ENCODE assay signal across 8 cellular contexts in the genomic region with DNA sequence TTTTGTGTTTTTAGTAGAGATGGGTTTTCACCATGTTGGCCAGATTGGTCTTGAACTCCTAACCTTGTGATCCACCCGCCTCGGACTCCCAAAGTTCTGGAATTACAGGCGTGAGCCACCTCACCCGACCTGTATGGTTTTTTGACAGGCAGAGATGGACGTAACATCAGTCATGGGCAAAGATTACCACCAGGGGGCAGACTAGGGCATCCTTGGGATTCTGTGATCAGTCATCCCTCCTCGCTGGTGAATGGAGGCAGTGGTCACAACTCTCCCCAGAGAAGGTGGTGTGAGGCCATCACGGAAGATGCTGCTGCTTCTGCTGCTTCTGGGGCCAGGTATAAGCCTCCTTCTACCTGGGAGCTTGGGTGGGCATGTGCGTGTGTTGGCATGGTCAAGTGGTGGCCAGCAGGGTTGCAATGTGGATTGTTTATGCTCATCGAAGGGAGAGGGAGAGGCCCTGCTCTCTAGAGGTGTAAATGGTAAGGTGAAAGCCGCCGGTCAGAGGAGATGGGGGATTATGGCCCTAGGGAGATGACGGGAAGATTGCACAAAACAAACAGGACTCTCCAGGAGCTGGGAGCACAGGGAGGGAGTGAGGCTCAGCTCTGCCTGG.
A peak's percentile ranks its signal among the peaks of the same experiment; 100 is the strongest.
DNase-seq lines count a peak whose midpoint lies in the region; FAIRE-seq and TF ChIP-seq lines count a peak whose summit lies in the region.

No MANE protein-coding gene starts in this region.

- no peaks in the 10 kb centered on the region for H3K36me3 ChIP-seq in tibial artery

- no peaks in the 10 kb centered on the region for H3K27me3 Mint-ChIP-seq in activated CD4-positive, alpha-beta memory T cell treated with anti-CD3 and anti-CD28 coated beads for 36 hours
- H3K27me3 Mint-ChIP-seq in endothelial cell (ENCODE audit: unreplicated experiment) (no peaks in the 10 kb centered on the region), nephron progenitor cell (ENCODE audit: low read depth, poor library complexity) (peaks cover 29% of the 10 kb centered on the region)

- H3K4me1 Mint-ChIP-seq in activated CD4-positive, alpha-beta memory T cell treated with anti-CD3 and anti-CD28 coated beads for 36 hours (ENCODE audit: low read depth): no peaks in the 10 kb centered on the region
- H3K4me1 Mint-ChIP-seq in endothelial cell (ENCODE audit: unreplicated experiment) (no peaks in the 10 kb centered on the region), nephron progenitor cell (no peaks in the 10 kb centered on the region)

- H3K9me3 Mint-ChIP-seq in activated CD4-positive, alpha-beta memory T cell treated with anti-CD3 and anti-CD28 coated beads for 36 hours: no peaks in the 10 kb centered on the region
- H3K9me3 Mint-ChIP-seq in endothelial cell (ENCODE audit: unreplicated experiment): no peaks in the 10 kb centered on the region
- no peaks in the 10 kb centered on the region for H3K9me3 Mint-ChIP-seq in nephron progenitor cell

- CTCF ChIA-PET in activated CD4-positive, alpha-beta memory T cell treated with anti-CD3 and anti-CD28 coated beads for 36 hours (lab: Charles Lee): interaction anchor here (0.9 to 2.6 kb wide), 9 partner anchors 16 to 376 kb away, joined by 3 to 11 read pairs (median 3); no protein-coding TSS in a partner anchor

- FAIRE-seq in H54 (lab: Jason Lieb, UNC): no peak

- no peaks in the 10 kb centered on the region for H3K4me1 ChIP-seq in tibial artery

- TF ChIP-seq POLR2A in H54 (IDR thresholded peaks at IDR 0.05; ENCODE audit: low read depth, low read length): no peak

- H3K27ac Mint-ChIP-seq in activated CD4-positive, alpha-beta memory T cell treated with anti-CD3 and anti-CD28 coated beads for 36 hours: peak overlapping the region; percentile 86
- H3K27ac Mint-ChIP-seq in endothelial cell (ENCODE audit: unreplicated experiment) (no peak overlapping the region), nephron progenitor cell (no peak overlapping the region)

- H3K27me3 ChIP-seq in tibial artery: peaks cover 0 to 9% of the 10 kb centered on the region in 2 donors

- peak overlapping the region; percentile 78 for H3K4me3 Mint-ChIP-seq in activated CD4-positive, alpha-beta memory T cell treated with anti-CD3 and anti-CD28 coated beads for 36 hours
- no peak overlapping the region for H3K4me3 Mint-ChIP-seq in endothelial cell (ENCODE audit: unreplicated experiment)
- no peak overlapping the region for H3K4me3 Mint-ChIP-seq in nephron progenitor cell

- intact Hi-C loops in activated CD4-positive, alpha-beta memory T cell treated with anti-CD3 and anti-CD28 coated beads for 36 hours (cut with micrococcal nuclease): loop anchor here (1.0 to 2.0 kb wide), 2 partner anchors 92 to 185 kb away; no protein-coding TSS in a partner anchor
- intact Hi-C loops in tibial artery (cut with DNase I; ENCODE audit: low total_unique reads): no loop called here

- DNase-seq in NCI-H146 (lab: John Stamatoyannopoulos, UW) (peak; percentile 21), NCI-H146 treated with DMSO at 0.1 percent for 48 hours (lab: John Stamatoyannopoulos, UW; ENCODE audit: unreplicated experiment) (no peak), H54 (ENCODE audit: insufficient read length, low spot score) (peak; percentile 15), NCI-H1092 (lab: John Stamatoyannopoulos, UW) (peak; percentile 3), endothelial cell (ENCODE audit: low spot score) (peak; percentile 76), nephron progenitor cell (peak; percentile 71), tibial artery (peak in 1 of 2 donors; percentile 44)
- peak; percentile 79 for DNase-seq in activated CD4-positive, alpha-beta memory T cell treated with anti-CD3 and anti-CD28 coated beads for 36 hours

- POLR2A ChIA-PET in activated CD4-positive, alpha-beta memory T cell treated with anti-CD3 and anti-CD28 coated beads for 36 hours (lab: Charles Lee): no interaction called here

- H3K36me3 Mint-ChIP-seq in activated CD4-positive, alpha-beta memory T cell treated with anti-CD3 and anti-CD28 coated beads for 36 hours: no peaks in the 10 kb centered on the region
- H3K36me3 Mint-ChIP-seq in endothelial cell (ENCODE audit: low read depth, unreplicated experiment): no peaks in the 10 kb centered on the region
- H3K36me3 Mint-ChIP-seq in nephron progenitor cell (ENCODE audit: low read depth): no peaks in the 10 kb centered on the region

- H3K27ac ChIP-seq in tibial artery: no peak overlapping the region

- no peaks in the 10 kb centered on the region for H3K9me3 ChIP-seq in tibial artery

- TF ChIP-seq CTCF in endothelial cell (IDR thresholded peaks at IDR 0.05; ENCODE audit: unreplicated experiment): peak; percentile 85
- peak; percentile 56 for TF ChIP-seq CTCF in nephron progenitor cell (IDR thresholded peaks at IDR 0.05)
- TF ChIP-seq CTCF in tibial artery (IDR thresholded peaks at IDR 0.05): peak; percentile 31 to 37

- no peak overlapping the region for H3K4me3 ChIP-seq in tibial artery

Comparison
In these comparisons a context has a peak if more than half of its experiments do, and no peak if none do; other contexts are left out.
1. CTCF ChIP-seq: peak in every context shown above with its lines; median percentile 85 in endothelial cell; 56 in nephron progenitor cell; 34 in tibial artery.